1 cellular context compared by ENCODE assay signal in the genomic region with DNA sequence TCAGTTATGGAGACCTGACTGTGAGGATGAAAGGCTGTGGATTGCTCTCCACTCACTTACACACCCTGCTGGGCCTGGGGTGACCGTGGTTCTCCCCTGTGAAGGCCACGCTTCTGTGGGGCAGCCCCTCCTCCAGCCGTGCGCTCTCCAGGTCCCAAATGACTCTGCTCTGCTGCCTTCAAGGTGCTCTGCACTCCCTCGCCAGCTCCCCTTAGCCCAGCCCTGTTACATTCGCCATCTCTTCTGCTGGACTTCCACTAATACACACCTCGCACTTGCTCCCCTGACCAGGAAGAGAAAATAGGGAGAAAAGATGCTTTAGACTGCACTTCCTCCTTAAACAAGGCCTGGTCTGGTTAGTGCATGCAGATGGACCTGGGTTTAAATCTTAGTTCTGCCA.
TF ChIP-seq lines count a peak whose summit lies in the region.

No MANE protein-coding gene starts in this region.

TF ChIP-seq in H1, 55 proteins besides CTCF, POLR2A, EP300 and RAD21:
- TF ChIP-seq GTF2F1 (IDR thresholded peaks at IDR 0.05; ENCODE audit: borderline replicate concordance, low read depth, low read length) (no peak), SIX5 (IDR thresholded peaks at IDR 0.05; ENCODE audit: low read depth, low read length) (no peak), SIN3A (conservative IDR thresholded peaks at IDR 0.05 in 1 of 2, IDR thresholded peaks at IDR 0.05 in 1 of 2; ENCODE audit: low read depth in 1 of 2, low read length in 2 of 2) (no peak), BCL11A (IDR thresholded peaks at IDR 0.05; ENCODE audit: low read depth in 2 of 2, low read length in 2 of 2) (no peak), ASH2L (IDR thresholded peaks at IDR 0.05; ENCODE audit: low read length) (no peak), TAF1 (IDR thresholded peaks at IDR 0.05; ENCODE audit: low read depth, low read length) (no peak)
- TF ChIP-seq, protein P1, sequence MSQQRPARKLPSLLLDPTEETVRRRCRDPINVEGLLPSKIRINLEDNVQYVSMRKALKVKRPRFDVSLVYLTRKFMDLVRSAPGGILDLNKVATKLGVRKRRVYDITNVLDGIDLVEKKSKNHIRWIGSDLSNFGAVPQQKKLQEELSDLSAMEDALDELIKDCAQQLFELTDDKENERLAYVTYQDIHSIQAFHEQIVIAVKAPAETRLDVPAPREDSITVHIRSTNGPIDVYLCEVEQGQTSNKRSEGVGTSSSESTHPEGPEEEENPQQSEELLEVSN (IDR thresholded peaks at IDR 0.05): no peak
